ENCODE assay signal across 15 cellular contexts in the genomic region with DNA sequence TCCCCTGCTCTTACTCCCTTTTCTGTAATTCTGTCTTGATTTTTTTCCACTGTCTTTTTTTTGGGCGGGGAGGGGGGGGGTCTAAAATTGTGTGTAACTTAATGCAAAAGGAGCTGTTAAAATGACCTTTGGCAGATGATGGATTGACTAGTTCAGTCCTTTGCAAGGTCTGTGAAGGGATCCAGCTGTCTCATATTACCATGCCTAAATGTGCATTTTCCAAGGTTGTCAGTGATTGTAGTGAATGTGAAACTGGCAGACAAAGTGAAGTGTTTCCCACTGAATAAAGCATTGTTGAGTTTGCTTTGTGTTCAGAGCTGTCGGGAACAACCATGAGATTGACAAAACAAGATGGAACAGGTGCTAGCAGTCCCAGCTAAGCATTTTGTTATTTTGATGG.
A peak's percentile ranks its signal among the peaks of the same experiment; 100 is the strongest.
DNase-seq lines count a peak whose midpoint lies in the region; ATAC-seq and TF ChIP-seq lines count a peak whose summit lies in the region.
"Had no signal": no experiment of that assay in that cellular context is flagged by ENCODE, and none has a peak within 500 bp of the region (broad histone marks: within the 10 kb centered on the region; RNA-seq: fewer than 3 reads in every experiment).

No MANE protein-coding gene starts in this region.

- TF ChIP-seq CTCF in dorsolateral prefrontal cortex (IDR thresholded peaks at IDR 0.05 in 54 of 56, conservative IDR thresholded peaks at IDR 0.05 in 2 of 56; ENCODE audit: low read depth in 1 of 56, partially characterized antibody in 56 of 56) (no peak), testis (IDR thresholded peaks at IDR 0.05) (no peak)

- H3K4me3 ChIP-seq in dorsolateral prefrontal cortex = peak overlapping the region in 1 of 59 donors; percentile 10
- no peak overlapping the region for H3K4me3 ChIP-seq in testis
- H3K4me3 ChIP-seq: BLaER1 treated with 17β-estradiol and CSF1 and Interleukin-3, amounts not matched to agents 10 nM and 100 nM; suprapubic skin had no signal

- H3K36me3 ChIP-seq in testis (ENCODE audit: low read depth, missing control alignments) = no peaks in the 10 kb centered on the region
- H3K36me3 ChIP-seq: suprapubic skin had no signal

- ATAC-seq in HG03039 (IDR thresholded peaks at IDR 0.05; ENCODE audit: unreplicated experiment) (no peak), HG03565 (IDR thresholded peaks at IDR 0.05; ENCODE audit: unreplicated experiment) (no peak)
- ATAC-seq: HCT116 had no signal

- H3K27ac ChIP-seq in dorsolateral prefrontal cortex (peak overlapping the region in 39 of 59 donors; percentile 0 to 88 (median 63)), testis (no peak overlapping the region)
- H3K27ac ChIP-seq: BLaER1 treated with 17β-estradiol and CSF1 and Interleukin-3, amounts not matched to agents 10 nM and 100 nM; parathyroid adenoma; suprapubic skin had no signal

- no peaks in the 10 kb centered on the region for H3K4me1 ChIP-seq in testis
- H3K4me1 ChIP-seq: parathyroid adenoma, suprapubic skin had no signal

- H3K27me3 ChIP-seq in dorsolateral prefrontal cortex (no peaks in the 10 kb centered on the region), testis (no peaks in the 10 kb centered on the region)
- H3K27me3 ChIP-seq: BLaER1 treated with 17β-estradiol and CSF1 and Interleukin-3, amounts not matched to agents 10 nM and 100 nM; suprapubic skin had no signal

- intact Hi-C loops in dorsolateral prefrontal cortex (cut with DNase I) = loop anchor here in 1 of 2 donors (10.0 kb wide), 1 partner anchor 170 kb away; the partner anchor contains the start of gene MAP2K5
- intact Hi-C loops in testis (cut with DNase I; ENCODE audit: low total_unique reads) = no loop called here

- 63 to 70% methylated on average over 2 of the region's 2 CpGs for WGBS in testis, 2 donors

- no peaks in the 10 kb centered on the region for H3K9me3 ChIP-seq in testis
- H3K9me3 ChIP-seq: BLaER1 treated with 17β-estradiol and CSF1 and Interleukin-3, amounts not matched to agents 10 nM and 100 nM; suprapubic skin had no signal

- DNase-seq in NCI-H1105 (lab: John Stamatoyannopoulos, UW) (peak; percentile 91), NCI-H2227 (lab: John Stamatoyannopoulos, UW; ENCODE audit: unreplicated experiment) (peak; percentile 14), dorsolateral prefrontal cortex (no peak), superior temporal gyrus (ENCODE audit: extremely low spot score) (peak; percentile 76), testis (no peak)
- DNase-seq: activated CD4-positive, alpha-beta T cell treated with anti-CD3 and anti-CD28 coated beads, Interleukin-2, amount 10 ng/mL, durations not matched to agents 24 days and 14 days; activated naive CD8-positive, alpha-beta T cell treated with anti-CD3 and anti-CD28 coated beads, Interleukin-2, amount 10 ng/mL, durations not matched to agents 7 days and 5 days; activated T-cell treated with anti-CD3 and anti-CD28 coated beads, Interleukin-2, amount 50 U/mL, for 1 hour; central memory CD4-positive, alpha-beta T cell had no signal

- no peak for TF ChIP-seq POLR2A in testis (IDR thresholded peaks at IDR 0.05)

Comparison
In these comparisons a context has a peak if more than half of its experiments do, and no peak if none do; other contexts are left out.
1. DNase-seq: peak in NCI-H1105 (single experiment), NCI-H2227 (single experiment) and superior temporal gyrus (single experiment); none in dorsolateral prefrontal cortex (0 of 10) and testis (single experiment).
2. H3K27ac ChIP-seq: peak in dorsolateral prefrontal cortex (39 of 59); none in testis (0 of 2).